Comparison of ENCODE assay signal across 1 cellular context in the genomic region with DNA sequence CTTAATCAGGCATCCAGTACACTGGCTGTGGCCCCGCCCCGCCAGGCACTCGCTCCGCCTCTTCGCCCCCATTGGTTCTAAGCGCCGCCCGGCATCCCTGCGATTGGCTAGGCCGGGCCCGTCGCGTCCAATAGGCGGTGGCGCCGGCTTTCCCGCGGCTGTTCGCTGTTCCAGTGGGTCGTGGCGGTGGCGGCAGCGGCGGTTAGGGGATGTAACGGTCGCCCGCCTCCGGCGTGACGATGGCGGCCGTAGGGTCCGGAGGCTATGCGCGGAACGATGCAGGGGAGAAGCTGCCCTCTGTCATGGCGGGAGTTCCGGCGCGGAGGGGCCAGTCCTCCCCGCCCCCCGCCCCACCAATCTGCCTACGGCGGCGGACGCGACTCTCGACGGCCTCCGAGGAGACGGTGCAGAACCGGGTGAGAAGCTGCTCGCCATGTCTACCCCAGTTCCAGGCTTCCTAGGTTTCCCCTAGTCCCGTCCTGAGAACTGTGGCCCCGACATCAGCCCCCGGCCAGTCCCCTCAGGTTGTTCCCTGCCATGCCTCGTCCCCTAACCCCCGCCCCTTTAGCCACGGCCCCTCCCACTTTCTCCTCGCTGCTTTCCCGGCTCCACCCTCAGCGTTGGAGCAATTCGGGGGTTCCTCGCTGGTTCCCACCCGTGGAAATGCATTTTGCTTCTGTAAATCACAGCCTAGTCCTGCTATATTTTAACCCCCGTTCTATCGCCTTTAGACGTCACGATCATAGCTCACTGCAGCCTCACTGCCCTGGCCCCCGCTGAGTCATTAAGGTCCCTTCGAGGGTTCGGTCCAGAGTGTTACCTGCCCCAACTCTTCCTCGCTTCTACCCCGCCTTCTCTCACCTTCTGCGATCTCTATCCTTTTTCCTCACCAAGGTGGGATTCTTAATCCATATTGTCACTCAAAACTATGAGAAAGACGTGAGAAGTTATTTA.
A peak's percentile ranks its signal among the peaks of the same experiment; 100 is the strongest.
TF ChIP-seq lines count a peak whose summit lies in the region.

A gene (plus strand): TSS at position 165 of the 954 bp plus-strand sequence. CDS start 75 bp downstream, at position 240.

TF ChIP-seq in K562, 482 proteins besides CTCF, POLR2A, EP300 and RAD21 (continued from another document and continues in another):
- TF ChIP-seq, protein P1, sequence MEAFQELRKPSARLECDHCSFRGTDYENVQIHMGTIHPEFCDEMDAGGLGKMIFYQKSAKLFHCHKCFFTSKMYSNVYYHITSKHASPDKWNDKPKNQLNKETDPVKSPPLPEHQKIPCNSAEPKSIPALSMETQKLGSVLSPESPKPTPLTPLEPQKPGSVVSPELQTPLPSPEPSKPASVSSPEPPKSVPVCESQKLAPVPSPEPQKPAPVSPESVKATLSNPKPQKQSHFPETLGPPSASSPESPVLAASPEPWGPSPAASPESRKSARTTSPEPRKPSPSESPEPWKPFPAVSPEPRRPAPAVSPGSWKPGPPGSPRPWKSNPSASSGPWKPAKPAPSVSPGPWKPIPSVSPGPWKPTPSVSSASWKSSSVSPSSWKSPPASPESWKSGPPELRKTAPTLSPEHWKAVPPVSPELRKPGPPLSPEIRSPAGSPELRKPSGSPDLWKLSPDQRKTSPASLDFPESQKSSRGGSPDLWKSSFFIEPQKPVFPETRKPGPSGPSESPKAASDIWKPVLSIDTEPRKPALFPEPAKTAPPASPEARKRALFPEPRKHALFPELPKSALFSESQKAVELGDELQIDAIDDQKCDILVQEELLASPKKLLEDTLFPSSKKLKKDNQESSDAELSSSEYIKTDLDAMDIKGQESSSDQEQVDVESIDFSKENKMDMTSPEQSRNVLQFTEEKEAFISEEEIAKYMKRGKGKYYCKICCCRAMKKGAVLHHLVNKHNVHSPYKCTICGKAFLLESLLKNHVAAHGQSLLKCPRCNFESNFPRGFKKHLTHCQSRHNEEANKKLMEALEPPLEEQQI (IDR thresholded peaks at IDR 0.05): no peak
- TF ChIP-seq SAFB2 (IDR thresholded peaks at IDR 0.05; ENCODE audit: borderline replicate concordance, low read depth, low read length, severe bottlenecking) (no peak), CBX5 (IDR thresholded peaks at IDR 0.05; ENCODE audit: borderline replicate concordance, low read depth) (no peak), POLR2AphosphoS2 (IDR thresholded peaks at IDR 0.05; ENCODE audit: low read length) (no peak; the same call in 1 of the 2 replicates), KLF13 (tag; IDR thresholded peaks at IDR 0.05; ENCODE audit: borderline replicate concordance, low read depth) (no peak), HIVEP1 (CRISPR knock-in tag; IDR thresholded peaks at IDR 0.05) (no peak), ZNF224 (CRISPR knock-in tag; IDR thresholded peaks at IDR 0.05) (no peak), MCM5 (IDR thresholded peaks at IDR 0.05; ENCODE audit: low read depth) (no peak), MTA2 (IDR thresholded peaks at IDR 0.05; ENCODE audit: low read depth) (no peak), NONO (IDR thresholded peaks at IDR 0.05; ENCODE audit: low read depth in 2 of 2, low read length in 1 of 2) (peak; percentile 37 to 67; a peak in 2 of 4 replicates), MEIS2 (IDR thresholded peaks at IDR 0.05; ENCODE audit: partially characterized antibody) (no peak), ZKSCAN3 (CRISPR knock-in tag; IDR thresholded peaks at IDR 0.05) (no peak), ZNF175 (CRISPR knock-in tag; IDR thresholded peaks at IDR 0.05; ENCODE audit: low read depth) (no peak), RFX7 (CRISPR knock-in tag; IDR thresholded peaks at IDR 0.05) (no peak), ZNF24 (IDR thresholded peaks at IDR 0.05) (no peak), HDAC8 (tag; IDR thresholded peaks at IDR 0.05) (no peak), MYBL2 (IDR thresholded peaks at IDR 0.05; ENCODE audit: low read depth) (peak; percentile 97), MYBL2 (CRISPR knock-in tag; IDR thresholded peaks at IDR 0.05; ENCODE audit: borderline replicate concordance) (no peak), RFX1 (IDR thresholded peaks at IDR 0.05) (no peak), ZNF584 (CRISPR knock-in tag; IDR thresholded peaks at IDR 0.05; ENCODE audit: low read depth) (no peak), ELF1 (tag; IDR thresholded peaks at IDR 0.05) (no peak), PHF20 (IDR thresholded peaks at IDR 0.05; ENCODE audit: partially characterized antibody) (no peak), KDM5B (IDR thresholded peaks at IDR 0.05; ENCODE audit: insufficient replicate concordance, low read depth, low read length) (peak; percentile 22), SREBF2 (CRISPR knock-in tag; IDR thresholded peaks at IDR 0.05) (no peak), ZNF184 (CRISPR knock-in tag; IDR thresholded peaks at IDR 0.05) (no peak), CBFB (CRISPR knock-in tag; IDR thresholded peaks at IDR 0.05) (no peak), ZSCAN32 (CRISPR knock-in tag; IDR thresholded peaks at IDR 0.05) (no peak), NR3C1 (CRISPR knock-in tag; IDR thresholded peaks at IDR 0.05) (no peak), ZC3H11A (IDR thresholded peaks at IDR 0.05; ENCODE audit: low read depth, low read length) (no peak), FIP1L1 (IDR thresholded peaks at IDR 0.05; ENCODE audit: low read depth, low read length, poor library complexity, severe bottlenecking) (no peak)
- TF ChIP-seq, protein P2, sequence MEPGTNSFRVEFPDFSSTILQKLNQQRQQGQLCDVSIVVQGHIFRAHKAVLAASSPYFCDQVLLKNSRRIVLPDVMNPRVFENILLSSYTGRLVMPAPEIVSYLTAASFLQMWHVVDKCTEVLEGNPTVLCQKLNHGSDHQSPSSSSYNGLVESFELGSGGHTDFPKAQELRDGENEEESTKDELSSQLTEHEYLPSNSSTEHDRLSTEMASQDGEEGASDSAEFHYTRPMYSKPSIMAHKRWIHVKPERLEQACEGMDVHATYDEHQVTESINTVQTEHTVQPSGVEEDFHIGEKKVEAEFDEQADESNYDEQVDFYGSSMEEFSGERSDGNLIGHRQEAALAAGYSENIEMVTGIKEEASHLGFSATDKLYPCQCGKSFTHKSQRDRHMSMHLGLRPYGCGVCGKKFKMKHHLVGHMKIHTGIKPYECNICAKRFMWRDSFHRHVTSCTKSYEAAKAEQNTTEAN (CRISPR knock-in tag; IDR thresholded peaks at IDR 0.05): no peak
- TF ChIP-seq, protein P3, sequence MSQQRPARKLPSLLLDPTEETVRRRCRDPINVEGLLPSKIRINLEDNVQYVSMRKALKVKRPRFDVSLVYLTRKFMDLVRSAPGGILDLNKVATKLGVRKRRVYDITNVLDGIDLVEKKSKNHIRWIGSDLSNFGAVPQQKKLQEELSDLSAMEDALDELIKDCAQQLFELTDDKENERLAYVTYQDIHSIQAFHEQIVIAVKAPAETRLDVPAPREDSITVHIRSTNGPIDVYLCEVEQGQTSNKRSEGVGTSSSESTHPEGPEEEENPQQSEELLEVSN (IDR thresholded peaks at IDR 0.05; ENCODE audit: borderline replicate concordance in 1 of 2, extremely low read depth in 1 of 2, insufficient read depth in 1 of 2, insufficient read length in 1 of 2, low read depth in 1 of 2, low read length in 1 of 2, poor library complexity in 1 of 2, severe bottlenecking in 1 of 2): peak; percentile 91 to 98
- TF ChIP-seq, protein P4, sequence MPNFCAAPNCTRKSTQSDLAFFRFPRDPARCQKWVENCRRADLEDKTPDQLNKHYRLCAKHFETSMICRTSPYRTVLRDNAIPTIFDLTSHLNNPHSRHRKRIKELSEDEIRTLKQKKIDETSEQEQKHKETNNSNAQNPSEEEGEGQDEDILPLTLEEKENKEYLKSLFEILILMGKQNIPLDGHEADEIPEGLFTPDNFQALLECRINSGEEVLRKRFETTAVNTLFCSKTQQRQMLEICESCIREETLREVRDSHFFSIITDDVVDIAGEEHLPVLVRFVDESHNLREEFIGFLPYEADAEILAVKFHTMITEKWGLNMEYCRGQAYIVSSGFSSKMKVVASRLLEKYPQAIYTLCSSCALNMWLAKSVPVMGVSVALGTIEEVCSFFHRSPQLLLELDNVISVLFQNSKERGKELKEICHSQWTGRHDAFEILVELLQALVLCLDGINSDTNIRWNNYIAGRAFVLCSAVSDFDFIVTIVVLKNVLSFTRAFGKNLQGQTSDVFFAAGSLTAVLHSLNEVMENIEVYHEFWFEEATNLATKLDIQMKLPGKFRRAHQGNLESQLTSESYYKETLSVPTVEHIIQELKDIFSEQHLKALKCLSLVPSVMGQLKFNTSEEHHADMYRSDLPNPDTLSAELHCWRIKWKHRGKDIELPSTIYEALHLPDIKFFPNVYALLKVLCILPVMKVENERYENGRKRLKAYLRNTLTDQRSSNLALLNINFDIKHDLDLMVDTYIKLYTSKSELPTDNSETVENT (CRISPR knock-in tag; IDR thresholded peaks at IDR 0.05): no peak; the same call in 1 of the 2 replicates
- TF ChIP-seq, protein P5, sequence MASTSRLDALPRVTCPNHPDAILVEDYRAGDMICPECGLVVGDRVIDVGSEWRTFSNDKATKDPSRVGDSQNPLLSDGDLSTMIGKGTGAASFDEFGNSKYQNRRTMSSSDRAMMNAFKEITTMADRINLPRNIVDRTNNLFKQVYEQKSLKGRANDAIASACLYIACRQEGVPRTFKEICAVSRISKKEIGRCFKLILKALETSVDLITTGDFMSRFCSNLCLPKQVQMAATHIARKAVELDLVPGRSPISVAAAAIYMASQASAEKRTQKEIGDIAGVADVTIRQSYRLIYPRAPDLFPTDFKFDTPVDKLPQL (IDR thresholded peaks at IDR 0.05; ENCODE audit: extremely low read depth, insufficient read length): no peak
- TF ChIP-seq, protein P6, sequence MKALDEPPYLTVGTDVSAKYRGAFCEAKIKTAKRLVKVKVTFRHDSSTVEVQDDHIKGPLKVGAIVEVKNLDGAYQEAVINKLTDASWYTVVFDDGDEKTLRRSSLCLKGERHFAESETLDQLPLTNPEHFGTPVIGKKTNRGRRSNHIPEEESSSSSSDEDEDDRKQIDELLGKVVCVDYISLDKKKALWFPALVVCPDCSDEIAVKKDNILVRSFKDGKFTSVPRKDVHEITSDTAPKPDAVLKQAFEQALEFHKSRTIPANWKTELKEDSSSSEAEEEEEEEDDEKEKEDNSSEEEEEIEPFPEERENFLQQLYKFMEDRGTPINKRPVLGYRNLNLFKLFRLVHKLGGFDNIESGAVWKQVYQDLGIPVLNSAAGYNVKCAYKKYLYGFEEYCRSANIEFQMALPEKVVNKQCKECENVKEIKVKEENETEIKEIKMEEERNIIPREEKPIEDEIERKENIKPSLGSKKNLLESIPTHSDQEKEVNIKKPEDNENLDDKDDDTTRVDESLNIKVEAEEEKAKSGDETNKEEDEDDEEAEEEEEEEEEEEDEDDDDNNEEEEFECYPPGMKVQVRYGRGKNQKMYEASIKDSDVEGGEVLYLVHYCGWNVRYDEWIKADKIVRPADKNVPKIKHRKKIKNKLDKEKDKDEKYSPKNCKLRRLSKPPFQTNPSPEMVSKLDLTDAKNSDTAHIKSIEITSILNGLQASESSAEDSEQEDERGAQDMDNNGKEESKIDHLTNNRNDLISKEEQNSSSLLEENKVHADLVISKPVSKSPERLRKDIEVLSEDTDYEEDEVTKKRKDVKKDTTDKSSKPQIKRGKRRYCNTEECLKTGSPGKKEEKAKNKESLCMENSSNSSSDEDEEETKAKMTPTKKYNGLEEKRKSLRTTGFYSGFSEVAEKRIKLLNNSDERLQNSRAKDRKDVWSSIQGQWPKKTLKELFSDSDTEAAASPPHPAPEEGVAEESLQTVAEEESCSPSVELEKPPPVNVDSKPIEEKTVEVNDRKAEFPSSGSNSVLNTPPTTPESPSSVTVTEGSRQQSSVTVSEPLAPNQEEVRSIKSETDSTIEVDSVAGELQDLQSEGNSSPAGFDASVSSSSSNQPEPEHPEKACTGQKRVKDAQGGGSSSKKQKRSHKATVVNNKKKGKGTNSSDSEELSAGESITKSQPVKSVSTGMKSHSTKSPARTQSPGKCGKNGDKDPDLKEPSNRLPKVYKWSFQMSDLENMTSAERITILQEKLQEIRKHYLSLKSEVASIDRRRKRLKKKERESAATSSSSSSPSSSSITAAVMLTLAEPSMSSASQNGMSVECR (CRISPR knock-in tag; IDR thresholded peaks at IDR 0.05): 0 out of 2 replicates have a peak, but pooled peaks have one; percentile 10
- TF ChIP-seq, protein P7, sequence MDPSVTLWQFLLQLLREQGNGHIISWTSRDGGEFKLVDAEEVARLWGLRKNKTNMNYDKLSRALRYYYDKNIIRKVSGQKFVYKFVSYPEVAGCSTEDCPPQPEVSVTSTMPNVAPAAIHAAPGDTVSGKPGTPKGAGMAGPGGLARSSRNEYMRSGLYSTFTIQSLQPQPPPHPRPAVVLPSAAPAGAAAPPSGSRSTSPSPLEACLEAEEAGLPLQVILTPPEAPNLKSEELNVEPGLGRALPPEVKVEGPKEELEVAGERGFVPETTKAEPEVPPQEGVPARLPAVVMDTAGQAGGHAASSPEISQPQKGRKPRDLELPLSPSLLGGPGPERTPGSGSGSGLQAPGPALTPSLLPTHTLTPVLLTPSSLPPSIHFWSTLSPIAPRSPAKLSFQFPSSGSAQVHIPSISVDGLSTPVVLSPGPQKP (CRISPR knock-in tag; IDR thresholded peaks at IDR 0.05): no peak
- TF ChIP-seq, protein P8, sequence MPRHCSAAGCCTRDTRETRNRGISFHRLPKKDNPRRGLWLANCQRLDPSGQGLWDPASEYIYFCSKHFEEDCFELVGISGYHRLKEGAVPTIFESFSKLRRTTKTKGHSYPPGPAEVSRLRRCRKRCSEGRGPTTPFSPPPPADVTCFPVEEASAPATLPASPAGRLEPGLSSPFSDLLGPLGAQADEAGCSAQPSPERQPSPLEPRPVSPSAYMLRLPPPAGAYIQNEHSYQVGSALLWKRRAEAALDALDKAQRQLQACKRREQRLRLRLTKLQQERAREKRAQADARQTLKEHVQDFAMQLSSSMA (CRISPR knock-in tag; IDR thresholded peaks at IDR 0.05): no peak
